Comparison of ENCODE assay signal across 26 cellular contexts in the genomic region with DNA sequence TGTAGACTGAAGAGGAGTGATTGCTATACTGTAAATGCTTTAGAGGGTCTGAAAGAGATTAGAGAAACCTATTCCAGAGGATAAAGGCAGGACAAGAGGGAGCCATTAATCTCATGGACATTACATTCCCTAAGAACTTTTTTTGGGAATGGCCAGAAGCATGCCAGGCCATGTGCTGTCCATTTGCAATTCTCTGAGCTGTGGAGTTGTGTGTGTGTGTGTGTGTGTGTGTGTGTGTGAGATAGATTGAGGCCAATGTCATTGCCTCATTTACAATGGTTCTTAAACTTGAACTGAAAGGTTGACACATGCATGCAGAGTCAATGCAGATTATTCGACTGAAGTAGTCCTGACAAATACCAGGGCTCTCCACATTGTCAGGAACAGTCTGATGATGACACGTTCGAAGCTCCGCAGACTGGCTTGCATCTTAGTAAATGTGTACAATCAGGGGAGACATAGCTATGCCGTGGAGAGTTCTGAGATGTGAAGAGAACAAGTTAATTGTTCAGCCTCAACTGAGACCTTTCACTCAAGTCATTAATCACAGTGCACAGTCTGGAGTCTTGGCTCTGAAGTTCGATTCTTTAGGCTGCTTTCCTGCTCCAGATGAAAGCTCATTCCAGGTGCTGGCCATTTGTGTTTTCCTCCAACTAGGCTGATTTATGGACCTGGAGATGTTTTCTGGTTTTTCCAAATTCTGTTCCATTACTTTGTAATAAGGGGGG.
DNase-seq lines count a peak whose midpoint lies in the region; ATAC-seq and TF ChIP-seq lines count a peak whose summit lies in the region.
"Had no signal": no experiment of that assay in that cellular context is flagged by ENCODE, and none has a peak within 500 bp of the region (broad histone marks: within the 10 kb centered on the region; RNA-seq: fewer than 3 reads in every experiment).

No MANE protein-coding gene starts in this region.

- H3K4me2 ChIP-seq in GM23248 (ENCODE audit: unreplicated experiment) = no peak overlapping the region
- no peak overlapping the region for H3K4me2 ChIP-seq in SK-N-SH
- H3K4me2 ChIP-seq: BLaER1, KMS-11, neural progenitor cell had no signal

- in situ Hi-C loops in GM23248 (cut with MboI) = no loop called here

- H3K4me1 ChIP-seq in GM23248 (ENCODE audit: insufficient read depth) (peaks cover 30% of the 10 kb centered on the region), SK-N-SH (ENCODE audit: control insufficient read depth in 1 of 2, insufficient read depth in 2 of 2, low read depth in 1 of 2, low read length in 1 of 2) (peaks cover 0 to 15% of the 10 kb centered on the region in 2 experiments; a peak in 3 of 4 replicates)
- H3K4me1 ChIP-seq: BLaER1, neural progenitor cell had no signal

- DNase-seq in GM23248 (no peak), SK-N-SH (no peak), fibroblast of pulmonary artery (ENCODE audit: low read depth) (peak; percentile 7), osteocyte (ENCODE audit: extremely low spot score, unreplicated experiment) (no peak), NCI-H1105 (lab: John Stamatoyannopoulos, UW) (no peak)
- DNase-seq: activated CD4-positive, alpha-beta T cell treated with anti-CD3 and anti-CD28 coated beads for 36 hours; activated effector memory CD4-positive, alpha-beta T cell treated with anti-CD3 and anti-CD28 coated beads, Interleukin-2, amount 50 U/mL, for 16 hours; activated naive CD8-positive, alpha-beta T cell treated with anti-CD3 and anti-CD28 coated beads for 36 hours; COR-L47; DND-41; dorsolateral prefrontal cortex; head of caudate nucleus; mucosa of descending colon; NCI-H1417 treated with DMSO at 0.1 percent for 48 hours; NCI-H2081; NCI-H2227 treated with DMSO at 0.1 percent for 48 hours; NCI-H748 treated with DMSO at 0.1 percent for 48 hours; stimulated activated CD8-positive, alpha-beta memory T cell treated with anti-CD3 and anti-CD28 coated beads, Interleukin-4, amount 100 ng/mL, for 48 hours; T-helper 17 cell had no signal

- no peaks in the 10 kb centered on the region for H3K27me3 Mint-ChIP-seq in osteocyte (ENCODE audit: unreplicated experiment)
- H3K27me3 Mint-ChIP-seq: activated CD4-positive, alpha-beta T cell treated with anti-CD3 and anti-CD28 coated beads for 36 hours; activated naive CD8-positive, alpha-beta T cell treated with anti-CD3 and anti-CD28 coated beads for 36 hours; T-helper 17 cell had no signal

- WGBS in GM23248 (ENCODE audit: low coverage in 1 of 2, low lambda C conversion rate in 2 of 2, missing lambda C conversion rate in 2 of 2), 2 experiments = 43 to 44% methylated on average over 6 of the region's 6 CpGs
- WGBS in SK-N-SH (ENCODE audit: low lambda C conversion rate) = 35% methylated on average over 6 of the region's 6 CpGs

- H3K4me1 Mint-ChIP-seq in osteocyte (ENCODE audit: unreplicated experiment) = peaks cover 27% of the 10 kb centered on the region
- H3K4me1 Mint-ChIP-seq: activated CD4-positive, alpha-beta T cell treated with anti-CD3 and anti-CD28 coated beads for 36 hours; activated naive CD8-positive, alpha-beta T cell treated with anti-CD3 and anti-CD28 coated beads for 36 hours; T-helper 17 cell had no signal

- CTCF ChIA-PET in SK-N-SH (lab: Yijun Ruan, JAX) = interaction anchor here (0.8 kb wide), 1 partner anchor 19 kb away, joined by 4 read pairs; no protein-coding TSS in a partner anchor

- H3K27ac Mint-ChIP-seq in osteocyte (ENCODE audit: unreplicated experiment) = peak overlapping the region; percentile 81
- H3K27ac Mint-ChIP-seq: activated CD4-positive, alpha-beta T cell treated with anti-CD3 and anti-CD28 coated beads for 36 hours; activated naive CD8-positive, alpha-beta T cell treated with anti-CD3 and anti-CD28 coated beads for 36 hours; neural progenitor cell; T-helper 17 cell; type B pancreatic cell had no signal

- no peak overlapping the region for H3K4me3 ChIP-seq in GM23248
- no peak overlapping the region for H3K4me3 ChIP-seq in SK-N-SH (ENCODE audit: low read depth in 2 of 2, low read length in 1 of 2)
- no peak overlapping the region for H3K4me3 ChIP-seq in fibroblast of pulmonary artery (replicated peaks; ENCODE audit: low read depth, low read length)
- H3K4me3 ChIP-seq: BLaER1, dorsolateral prefrontal cortex, mucosa of descending colon, neural progenitor cell had no signal

- H3K36me3 ChIP-seq in GM23248 (ENCODE audit: low read depth) (no peaks in the 10 kb centered on the region), SK-N-SH (replicated peaks in 1 of 2; ENCODE audit: control insufficient read depth in 1 of 2, insufficient read depth in 2 of 2, low read length in 1 of 2) (no peaks in the 10 kb centered on the region)
- H3K36me3 ChIP-seq: BLaER1, neural progenitor cell had no signal

- H3K27me3 ChIP-seq in GM23248 (replicated peaks; ENCODE audit: insufficient read depth) = no peaks in the 10 kb centered on the region
- no peaks in the 10 kb centered on the region for H3K27me3 ChIP-seq in SK-N-SH (ENCODE audit: insufficient read depth)
- H3K27me3 ChIP-seq: BLaER1, dorsolateral prefrontal cortex, neural progenitor cell had no signal

- H4K20me1 ChIP-seq in GM23248 (ENCODE audit: insufficient read depth) = no peaks in the 10 kb centered on the region
- no peaks in the 10 kb centered on the region for H4K20me1 ChIP-seq in SK-N-SH (ENCODE audit: insufficient read depth)
- H4K20me1 ChIP-seq: BLaER1 had no signal

- H2AFZ ChIP-seq in GM23248 (peak overlapping the region; percentile 14; the same call in 1 of the 2 replicates), SK-N-SH (ENCODE audit: low read depth) (no peak overlapping the region; the same call in 1 of the 2 replicates)
- H2AFZ ChIP-seq: neural progenitor cell had no signal

- TF ChIP-seq RAD21 in SK-N-SH (IDR thresholded peaks at IDR 0.05; ENCODE audit: low read length) = no peak

- no peak for ATAC-seq in HG03432 (IDR thresholded peaks at IDR 0.05; ENCODE audit: unreplicated experiment)
- no peak for ATAC-seq in esophagus mucosa
- ATAC-seq in HG02852 (IDR thresholded peaks at IDR 0.05; ENCODE audit: unreplicated experiment) = no peak
- ATAC-seq: activated CD4-positive, alpha-beta T cell treated with anti-CD3 and anti-CD28 coated beads for 36 hours; mucosa of descending colon; T-helper 17 cell had no signal

- H3K9me3 ChIP-seq in GM23248 (ENCODE audit: low read depth) = no peaks in the 10 kb centered on the region
- no peaks in the 10 kb centered on the region for H3K9me3 ChIP-seq in SK-N-SH
- H3K9me3 ChIP-seq: BLaER1, mucosa of descending colon had no signal

- TF ChIP-seq CTCF in SK-N-SH (IDR thresholded peaks at IDR 0.05) (no peak), fibroblast of pulmonary artery (IDR thresholded peaks at IDR 0.05; ENCODE audit: low read length, missing control alignments) (no peak), osteocyte (IDR thresholded peaks at IDR 0.05) (no peak)

- 0 out of 2 replicates have a peak, but pooled peaks cover 2% of the 10 kb centered on the region for H3K9me2 ChIP-seq in GM23248 (ENCODE audit: insufficient read depth)
- H3K9me2 ChIP-seq in SK-N-SH = no peaks in the 10 kb centered on the region

- H3K9me3 Mint-ChIP-seq in osteocyte (ENCODE audit: unreplicated experiment) = peaks cover 5% of the 10 kb centered on the region
- H3K9me3 Mint-ChIP-seq: activated naive CD8-positive, alpha-beta T cell treated with anti-CD3 and anti-CD28 coated beads for 36 hours had no signal

- H3K27ac ChIP-seq in GM23248 (no peak overlapping the region), SK-N-SH (ENCODE audit: low read depth in 2 of 2, low read length in 1 of 2) (peak overlapping the region; percentile 88 to 97)
- H3K27ac ChIP-seq: BLaER1, dorsolateral prefrontal cortex, KMS-11, neural progenitor cell had no signal

- TF ChIP-seq EP300 in SK-N-SH (IDR thresholded peaks at IDR 0.05; ENCODE audit: borderline replicate concordance in 1 of 2, low read depth in 1 of 2, low read length in 1 of 2) = peak; percentile 92 to 95

- POLR2A ChIA-PET in SK-N-SH (lab: Yijun Ruan, JAX) = no interaction called here

- H3K9ac ChIP-seq in GM23248 (no peak overlapping the region), SK-N-SH (no peak overlapping the region; the same call in 1 of the 2 replicates)
- H3K9ac ChIP-seq: BLaER1, KMS-11, neural progenitor cell had no signal

- H3K4me3 Mint-ChIP-seq in osteocyte (ENCODE audit: unreplicated experiment) = no peak overlapping the region
- H3K4me3 Mint-ChIP-seq: activated CD4-positive, alpha-beta T cell treated with anti-CD3 and anti-CD28 coated beads for 36 hours; activated naive CD8-positive, alpha-beta T cell treated with anti-CD3 and anti-CD28 coated beads for 36 hours; neural progenitor cell; T-helper 17 cell; type B pancreatic cell had no signal

- H3K36me3 Mint-ChIP-seq in osteocyte (ENCODE audit: unreplicated experiment) = no peaks in the 10 kb centered on the region
- H3K36me3 Mint-ChIP-seq: activated naive CD8-positive, alpha-beta T cell treated with anti-CD3 and anti-CD28 coated beads for 36 hours; type B pancreatic cell had no signal

- H3K79me2 ChIP-seq in GM23248 (ENCODE audit: insufficient read depth) (no peaks in the 10 kb centered on the region), SK-N-SH (ENCODE audit: insufficient read depth) (no peaks in the 10 kb centered on the region)

- H3F3A ChIP-seq in GM23248 (ENCODE audit: insufficient read depth) (peaks cover 7% of the 10 kb centered on the region; the same call in 1 of the 2 replicates), SK-N-SH (replicated peaks; ENCODE audit: insufficient read depth) (peaks cover 25% of the 10 kb centered on the region)

TF ChIP-seq in SK-N-SH, 30 proteins besides CTCF, POLR2A, EP300 and RAD21 (continues in another document):
- TF ChIP-seq GABPA (IDR thresholded peaks at IDR 0.05; ENCODE audit: low read depth) (no peak), GATA2 (CRISPR knock-in tag; IDR thresholded peaks at IDR 0.05) (no peak), FOXJ3 (CRISPR knock-in tag; IDR thresholded peaks at IDR 0.05) (no peak), NRF1 (IDR thresholded peaks at IDR 0.05; ENCODE audit: low read depth, low read length) (no peak), FOXM1 (IDR thresholded peaks at IDR 0.05; ENCODE audit: low read depth) (peak; percentile 93), TAF1 (IDR thresholded peaks at IDR 0.05; ENCODE audit: borderline replicate concordance, low read depth, low read length) (no peak), RXRA (IDR thresholded peaks at IDR 0.05; ENCODE audit: borderline replicate concordance, low read depth) (peak; percentile 35; the same call in 1 of the 2 replicates), MEF2A (IDR thresholded peaks at IDR 0.05; ENCODE audit: borderline replicate concordance, low read depth) (peak; percentile 43; the same call in 1 of the 2 replicates)
- TF ChIP-seq, protein P1, sequence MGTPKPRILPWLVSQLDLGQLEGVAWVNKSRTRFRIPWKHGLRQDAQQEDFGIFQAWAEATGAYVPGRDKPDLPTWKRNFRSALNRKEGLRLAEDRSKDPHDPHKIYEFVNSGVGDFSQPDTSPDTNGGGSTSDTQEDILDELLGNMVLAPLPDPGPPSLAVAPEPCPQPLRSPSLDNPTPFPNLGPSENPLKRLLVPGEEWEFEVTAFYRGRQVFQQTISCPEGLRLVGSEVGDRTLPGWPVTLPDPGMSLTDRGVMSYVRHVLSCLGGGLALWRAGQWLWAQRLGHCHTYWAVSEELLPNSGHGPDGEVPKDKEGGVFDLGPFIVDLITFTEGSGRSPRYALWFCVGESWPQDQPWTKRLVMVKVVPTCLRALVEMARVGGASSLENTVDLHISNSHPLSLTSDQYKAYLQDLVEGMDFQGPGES (IDR thresholded peaks at IDR 0.05; ENCODE audit: low read depth, low read length) = no peak
